32 cellular contexts compared by ENCODE assay signal in genomic region chr14:90005441-90005840, GRCh38. TPM values are rescaled to one million over a fixed set of nuclear protein-coding genes. Genes with fewer than 3 reads are reported as not detected.
DNase-seq lines count a peak whose midpoint lies in the region; ATAC-seq and TF ChIP-seq lines count a peak whose summit lies in the region.
"Had no signal": no experiment of that assay in that cellular context is flagged by ENCODE, and none has a peak within 500 bp of the region (broad histone marks: within the 10 kb centered on the region; RNA-seq: fewer than 3 reads in every experiment).

No MANE protein-coding gene starts in this region.

- intact Hi-C loops in natural killer cell (cut with micrococcal nuclease): no loop called here

- TF ChIP-seq CTCF in natural killer cell (IDR thresholded peaks at IDR 0.05): no peak

- ATAC-seq in natural killer cell (peak; percentile 49 to 79 (median 60)), GM21786 (IDR thresholded peaks at IDR 0.05; ENCODE audit: unreplicated experiment) (no peak)
- no peak for ATAC-seq in natural killer cell treated with Interleukin-12 subunit alpha and Interleukin-12 subunit beta and Interleukin-15 and Interleukin-18, amount 100 ng/mL, for 72 hours
- ATAC-seq: A549; CD8-positive, alpha-beta T cell had no signal

- H3K4me1 Mint-ChIP-seq in natural killer cell: peaks cover 37 to 39% of the 10 kb centered on the region in 2 donors
- peaks cover 30 to 34% of the 10 kb centered on the region in 2 donors for H3K4me1 Mint-ChIP-seq in natural killer cell treated with Interleukin-12 subunit alpha and Interleukin-12 subunit beta and Interleukin-15 and Interleukin-18, amount 100 ng/mL, for 72 hours (ENCODE audit: low read depth in 2 of 2)
- H3K4me1 Mint-ChIP-seq in immature natural killer cell: peaks cover 32 to 49% of the 10 kb centered on the region in 2 donors
- H3K4me1 Mint-ChIP-seq: B cell, CD14-positive monocyte had no signal

- no peak overlapping the region for H3K4me3 Mint-ChIP-seq in natural killer cell
- no peak overlapping the region for H3K4me3 Mint-ChIP-seq in natural killer cell treated with Interleukin-12 subunit alpha and Interleukin-12 subunit beta and Interleukin-15 and Interleukin-18, amount 100 ng/mL, for 72 hours
- H3K4me3 Mint-ChIP-seq in immature natural killer cell: peak overlapping the region in 2 of 5 donors; percentile 41 to 72
- H3K4me3 Mint-ChIP-seq: B cell; CD14-positive monocyte; CD4-positive, alpha-beta memory T cell; CD4-positive, alpha-beta T cell; CD4-positive, CD25-positive, alpha-beta regulatory T cell; CD8-positive, alpha-beta memory T cell; CD8-positive, alpha-beta T cell had no signal

- no peaks in the 10 kb centered on the region for H3K27me3 Mint-ChIP-seq in natural killer cell (ENCODE audit: low read depth in 2 of 2)
- H3K27me3 Mint-ChIP-seq in natural killer cell treated with Interleukin-12 subunit alpha and Interleukin-12 subunit beta and Interleukin-15 and Interleukin-18, amount 100 ng/mL, for 72 hours: no peaks in the 10 kb centered on the region
- H3K27me3 Mint-ChIP-seq in immature natural killer cell (ENCODE audit: low read depth in 3 of 3): peaks cover 0 to 2% (median 2%) of the 10 kb centered on the region in 3 donors
- H3K27me3 Mint-ChIP-seq: B cell; CD4-positive, alpha-beta memory T cell; CD4-positive, alpha-beta T cell; CD4-positive, CD25-positive, alpha-beta regulatory T cell; CD8-positive, alpha-beta memory T cell had no signal

- H3K36me3 Mint-ChIP-seq in natural killer cell: no peaks in the 10 kb centered on the region
- peaks cover 32% of the 10 kb centered on the region for H3K36me3 Mint-ChIP-seq in natural killer cell treated with Interleukin-12 subunit alpha and Interleukin-12 subunit beta and Interleukin-15 and Interleukin-18, amount 100 ng/mL, for 72 hours
- H3K36me3 Mint-ChIP-seq in immature natural killer cell: peaks cover 15 to 45% (median 39%) of the 10 kb centered on the region in 3 donors

- H3K9me3 Mint-ChIP-seq in natural killer cell (no peaks in the 10 kb centered on the region), immature natural killer cell (no peaks in the 10 kb centered on the region)
- no peaks in the 10 kb centered on the region for H3K9me3 Mint-ChIP-seq in natural killer cell treated with Interleukin-12 subunit alpha and Interleukin-12 subunit beta and Interleukin-15 and Interleukin-18, amount 100 ng/mL, for 72 hours
- H3K9me3 Mint-ChIP-seq: CD4-positive, alpha-beta T cell; CD4-positive, CD25-positive, alpha-beta regulatory T cell; CD8-positive, alpha-beta memory T cell; CD8-positive, alpha-beta T cell had no signal

- H3K27ac Mint-ChIP-seq in natural killer cell: peak overlapping the region; percentile 56 to 74
- H3K27ac Mint-ChIP-seq in natural killer cell treated with Interleukin-12 subunit alpha and Interleukin-12 subunit beta and Interleukin-15 and Interleukin-18, amount 100 ng/mL, for 72 hours: no peak overlapping the region
- peak overlapping the region in 5 of 6 donors; percentile 8 to 86 (median 71) for H3K27ac Mint-ChIP-seq in immature natural killer cell
- H3K27ac Mint-ChIP-seq: B cell; CD4-positive, alpha-beta T cell; CD8-positive, alpha-beta T cell had no signal

- no peak for DNase-seq in natural killer cell
- no peak for DNase-seq in natural killer cell treated with Interleukin-12 subunit alpha and Interleukin-12 subunit beta and Interleukin-15 and Interleukin-18, amount 100 ng/mL, for 72 hours (ENCODE audit: low spot score)
- DNase-seq in OCI-M1 (lab: John Stamatoyannopoulos, UW): peak; percentile 15
- peak; percentile 3 to 17 (median 7) for DNase-seq in immature natural killer cell
- no peak for DNase-seq in NCI-H187 treated with DMSO at 0.1 percent for 48 hours (lab: John Stamatoyannopoulos, UW)
- DNase-seq: 8988T; ACHN; AML-193; BE2C; C1 segment of cervical spinal cord; Caco-2; Calu3; CD4-positive, alpha-beta memory T cell; CD4-positive, alpha-beta T cell; CD4-positive, CD25-positive, alpha-beta regulatory T cell; CD8-positive, alpha-beta memory T cell; CD8-positive, alpha-beta T cell; COR-L47; DMS 273 treated with DMSO at 0.1 percent for 48 hours; DMS153; DMS53; DMS79; DMS79 treated with DMSO at 0.1 percent for 48 hours; DND-41; EL had no signal

RNA-seq across cellular contexts. Expression of gene TDP1, which starts 49.7 kb away (rescaled TPM):
- total RNA-seq in natural killer cell: 10 to 100 TPM; 41.8 to 59.6 (median 54.3) TPM
- total RNA-seq in natural killer cell treated with Interleukin-12 subunit alpha and Interleukin-12 subunit beta and Interleukin-15 and Interleukin-18, amount 100 ng/mL, for 72 hours: 10 to 100 TPM; 50.0 to 77.9 TPM
- 10 to 100 TPM; 25.8 to 31.4 (median 27.0) TPM for polyA plus RNA-seq in immature natural killer cell

RNA-seq across cellular contexts. Expression of gene EFCAB11, which starts 50.9 kb away (rescaled TPM):
- total RNA-seq in natural killer cell: 1 to 10 TPM; 3.9 to 5.2 (median 4.0) TPM
- 1 to 10 TPM; 4.8 to 7.5 TPM for total RNA-seq in natural killer cell treated with Interleukin-12 subunit alpha and Interleukin-12 subunit beta and Interleukin-15 and Interleukin-18, amount 100 ng/mL, for 72 hours
- 1 to 10 TPM; 3.5 to 6.3 (median 6.1) TPM for polyA plus RNA-seq in immature natural killer cell

RNA-seq across cellular contexts. Expression of gene KCNK13, which starts 56.4 kb away (rescaled TPM):
- not detected for total RNA-seq in natural killer cell
- under 1 TPM; 0.50 to 0.61 TPM for total RNA-seq in natural killer cell treated with Interleukin-12 subunit alpha and Interleukin-12 subunit beta and Interleukin-15 and Interleukin-18, amount 100 ng/mL, for 72 hours
- polyA plus RNA-seq in immature natural killer cell: under 1 TPM in 1 of 3 donors, not detected in 2; 0.09 TPM
- total RNA-seq: A172; B cell; Caco-2; Calu3; CD4-positive, alpha-beta T cell; CD8-positive, alpha-beta T cell had no signal
- polyA plus RNA-seq: A549; AG04450; BJ; CD4-positive, alpha-beta memory T cell; CD4-positive, CD25-positive, alpha-beta regulatory T cell; CD8-positive, alpha-beta memory T cell had no signal

Comparison
In these comparisons a context has a peak if more than half of its experiments do, and no peak if none do; other contexts are left out.
1. ATAC-seq: peak in natural killer cell (3 of 3); none in natural killer cell treated with Interleukin-12 subunit alpha and Interleukin-12 subunit beta and Interleukin-15 and Interleukin-18, amount 100 ng/mL, for 72 hours (0 of 2) and GM21786 (single experiment).
2. H3K27ac Mint-ChIP-seq: peak in natural killer cell (2 of 2) and immature natural killer cell (5 of 6); none in natural killer cell treated with Interleukin-12 subunit alpha and Interleukin-12 subunit beta and Interleukin-15 and Interleukin-18, amount 100 ng/mL, for 72 hours (0 of 2).
3. DNase-seq: peak in OCI-M1 (single experiment) and immature natural killer cell (3 of 3); none in natural killer cell (single experiment), natural killer cell treated with Interleukin-12 subunit alpha and Interleukin-12 subunit beta and Interleukin-15 and Interleukin-18, amount 100 ng/mL, for 72 hours (single experiment) and NCI-H187 treated with DMSO at 0.1 percent for 48 hours (single experiment).